Comparison of ENCODE assay signal across 1 cellular context in genomic region chr17:78263063-78263735, GRCh38.
TF ChIP-seq lines count a peak whose summit lies in the region.

No MANE protein-coding gene starts in this region.

TF ChIP-seq in HepG2, 621 proteins besides CTCF, POLR2A, EP300 and RAD21 (continued from another document and continues in another):
- TF ChIP-seq ZNF687 (CRISPR knock-in tag; IDR thresholded peaks at IDR 0.05) (peak; percentile 95), SP140L (CRISPR knock-in tag; IDR thresholded peaks at IDR 0.05; ENCODE audit: borderline replicate concordance) (no peak), ZNF547 (CRISPR knock-in tag; IDR thresholded peaks at IDR 0.05) (no peak), ETV6 (CRISPR knock-in tag; conservative IDR thresholded peaks at IDR 0.05) (peak; percentile 89), ZNF296 (CRISPR knock-in tag; conservative IDR thresholded peaks at IDR 0.05) (peak; percentile 88), DDIT3 (CRISPR knock-in tag; IDR thresholded peaks at IDR 0.05) (no peak), ZNF790 (CRISPR knock-in tag; IDR thresholded peaks at IDR 0.05; ENCODE audit: borderline replicate concordance) (no peak), MED13 (CRISPR knock-in tag; IDR thresholded peaks at IDR 0.05) (no peak), FOXC1 (CRISPR knock-in tag; IDR thresholded peaks at IDR 0.05; ENCODE audit: borderline replicate concordance) (no peak), RFXANK (CRISPR knock-in tag; IDR thresholded peaks at IDR 0.05) (no peak), FOXP1 (IDR thresholded peaks at IDR 0.05) (no peak), FOXP1 (CRISPR knock-in tag; IDR thresholded peaks at IDR 0.05) (peak; percentile 62), DZIP1 (CRISPR knock-in tag; IDR thresholded peaks at IDR 0.05) (peak; percentile 68; the same call in 1 of the 2 replicates), YEATS4 (CRISPR knock-in tag; IDR thresholded peaks at IDR 0.05; ENCODE audit: borderline replicate concordance) (peak; percentile 40; the same call in 1 of the 2 replicates), ETV5 (CRISPR knock-in tag; IDR thresholded peaks at IDR 0.05; ENCODE audit: borderline replicate concordance) (peak; percentile 92), SIX1 (CRISPR knock-in tag; IDR thresholded peaks at IDR 0.05; ENCODE audit: borderline replicate concordance) (no peak), ZFP36L2 (CRISPR knock-in tag; IDR thresholded peaks at IDR 0.05) (0 out of 2 replicates have a peak, but pooled peaks have one; percentile 33), MLX (CRISPR knock-in tag; IDR thresholded peaks at IDR 0.05) (peak; percentile 52), SNAPC2 (CRISPR knock-in tag; IDR thresholded peaks at IDR 0.05) (peak; percentile 65; the same call in 1 of the 2 replicates), SP4 (CRISPR knock-in tag; IDR thresholded peaks at IDR 0.05) (peak; percentile 53; the same call in 1 of the 2 replicates), CBX5 (CRISPR knock-in tag; IDR thresholded peaks at IDR 0.05; ENCODE audit: borderline replicate concordance) (0 out of 2 replicates have a peak, but pooled peaks have one; percentile 5), ZNF781 (CRISPR knock-in tag; IDR thresholded peaks at IDR 0.05; ENCODE audit: borderline replicate concordance, not compliant biosample characterization) (no peak), SALL2 (CRISPR knock-in tag; IDR thresholded peaks at IDR 0.05) (0 out of 2 replicates have a peak, but pooled peaks have one; percentile 5), NR2F6 (IDR thresholded peaks at IDR 0.05) (peak; percentile 20; the same call in 1 of the 2 replicates), NR2F6 (CRISPR knock-in tag; IDR thresholded peaks at IDR 0.05) (peak; percentile 79), LBX2 (CRISPR knock-in tag; IDR thresholded peaks at IDR 0.05; ENCODE audit: borderline replicate concordance) (0 out of 2 replicates have a peak, but pooled peaks have one; percentile 45), ZNF639 (CRISPR knock-in tag; conservative IDR thresholded peaks at IDR 0.05) (peak; percentile 63; the same call in 1 of the 2 replicates), ZNF772 (CRISPR knock-in tag; IDR thresholded peaks at IDR 0.05) (0 out of 2 replicates have a peak, but pooled peaks have one; percentile 38), ZBTB7A (CRISPR knock-in tag; IDR thresholded peaks at IDR 0.05) (peak; percentile 60), YEATS2 (CRISPR knock-in tag; IDR thresholded peaks at IDR 0.05; ENCODE audit: borderline replicate concordance) (peak; percentile 54; the same call in 1 of the 2 replicates), NR2F2 (IDR thresholded peaks at IDR 0.05; ENCODE audit: borderline replicate concordance, low read depth) (no peak), CENPT (CRISPR knock-in tag; IDR thresholded peaks at IDR 0.05; ENCODE audit: low read depth) (0 out of 2 replicates have a peak, but pooled peaks have one; percentile 77), ZNF275 (CRISPR knock-in tag; IDR thresholded peaks at IDR 0.05; ENCODE audit: borderline replicate concordance) (no peak), SAP130 (CRISPR knock-in tag; IDR thresholded peaks at IDR 0.05; ENCODE audit: low read depth) (peak; percentile 86), ZNF891 (CRISPR knock-in tag; IDR thresholded peaks at IDR 0.05) (peak; percentile 83), ZNF616 (CRISPR knock-in tag; IDR thresholded peaks at IDR 0.05; ENCODE audit: low read depth) (peak; percentile 79; the same call in 1 of the 2 replicates), ZNF883 (CRISPR knock-in tag; IDR thresholded peaks at IDR 0.05; ENCODE audit: not compliant biosample characterization) (no peak), SMAD3 (CRISPR knock-in tag; IDR thresholded peaks at IDR 0.05) (0 out of 2 replicates have a peak, but pooled peaks have one; percentile 37), KDM3A (CRISPR knock-in tag; IDR thresholded peaks at IDR 0.05; ENCODE audit: low read depth) (0 out of 2 replicates have a peak, but pooled peaks have one; percentile 58), KDM2A (CRISPR knock-in tag; IDR thresholded peaks at IDR 0.05; ENCODE audit: borderline replicate concordance, low read depth) (0 out of 2 replicates have a peak, but pooled peaks have one; percentile 65), ZBTB4 (CRISPR knock-in tag; IDR thresholded peaks at IDR 0.05; ENCODE audit: borderline replicate concordance) (0 out of 2 replicates have a peak, but pooled peaks have one; percentile 59), IKZF5 (CRISPR knock-in tag; IDR thresholded peaks at IDR 0.05) (peak; percentile 82; the same call in 1 of the 2 replicates), ZNF280B (CRISPR knock-in tag; IDR thresholded peaks at IDR 0.05; ENCODE audit: borderline replicate concordance) (peak; percentile 23; the same call in 1 of the 2 replicates), SP5 (CRISPR knock-in tag; IDR thresholded peaks at IDR 0.05; ENCODE audit: borderline replicate concordance, low read depth) (no peak; the same call in 1 of the 2 replicates), SOX6 (IDR thresholded peaks at IDR 0.05) (no peak), SOX6 (CRISPR knock-in tag; IDR thresholded peaks at IDR 0.05) (0 out of 2 replicates have a peak, but pooled peaks have one; percentile 40), BHLHE40 (IDR thresholded peaks at IDR 0.05; ENCODE audit: low read length) (0 out of 2 replicates have a peak, but pooled peaks have one; percentile 41), ZNF563 (CRISPR knock-in tag; IDR thresholded peaks at IDR 0.05) (peak; percentile 58; the same call in 1 of the 2 replicates)
